In the genomic region with DNA sequence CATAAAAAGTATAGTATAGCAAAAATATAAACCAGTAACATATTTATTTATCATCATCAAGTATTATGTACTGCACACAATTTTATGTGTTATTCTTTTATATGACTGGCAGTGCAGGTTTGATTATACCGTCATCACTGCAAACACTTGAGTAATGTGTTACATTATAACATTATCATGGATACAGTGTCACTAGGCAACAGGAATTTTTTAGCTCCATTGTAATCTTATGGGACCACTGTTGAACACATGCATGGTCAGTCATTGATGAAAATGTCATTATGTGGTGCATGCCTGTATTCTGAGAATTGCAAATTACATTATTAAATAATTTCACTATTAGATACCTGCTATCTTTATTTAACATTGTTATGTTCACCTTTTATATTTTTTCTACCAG, we compare ENCODE assay signal across 1 cellular context.
TF ChIP-seq lines count a peak whose summit lies in the region.

No MANE protein-coding gene starts in this region.

TF ChIP-seq in HepG2, 621 proteins besides CTCF, POLR2A, EP300 and RAD21:
- TF ChIP-seq PITX1 (CRISPR knock-in tag; IDR thresholded peaks at IDR 0.05) (no peak), CREB1 (IDR thresholded peaks at IDR 0.05) (peak; percentile 6; the same call in 1 of the 2 replicates), CREB1 (CRISPR knock-in tag; IDR thresholded peaks at IDR 0.05) (no peak)
